In the genomic region with DNA sequence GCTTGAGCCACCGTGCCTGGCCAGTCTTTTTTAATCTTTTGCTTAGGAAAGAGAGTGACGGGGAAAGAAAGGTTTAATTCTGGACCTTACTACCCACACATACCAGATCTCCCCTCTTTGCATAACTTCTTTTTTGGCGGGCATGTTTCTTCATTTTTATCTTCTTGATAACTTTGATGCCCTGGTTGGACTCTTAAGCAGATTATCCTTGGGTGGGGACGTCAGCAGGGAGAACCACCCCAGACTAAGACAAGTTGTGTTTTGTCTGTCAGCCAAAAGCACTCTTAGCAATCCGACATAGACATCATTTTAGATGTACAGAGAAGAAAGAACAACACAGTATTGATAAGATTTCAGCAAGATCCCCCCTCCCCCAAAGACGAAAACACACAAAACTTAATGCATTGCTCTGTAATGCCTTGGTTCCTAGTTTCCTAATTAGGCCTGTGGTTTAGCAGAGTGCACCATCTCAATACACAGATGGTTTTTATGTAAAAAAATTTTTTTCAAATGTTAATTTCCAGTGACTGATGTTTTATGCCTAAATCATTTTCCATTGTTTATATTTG, we compare ENCODE assay signal across 1 cellular context.
TF ChIP-seq lines count a peak whose summit lies in the region.

No MANE protein-coding gene starts in this region.

TF ChIP-seq in GM12878, 131 proteins besides CTCF, POLR2A, EP300 and RAD21 (continued from another document):
- TF ChIP-seq MTA2 (IDR thresholded peaks at IDR 0.05; ENCODE audit: low read depth) (peak; percentile 96; the same call in 1 of the 2 replicates), STAT3 (IDR thresholded peaks at IDR 0.05; ENCODE audit: low read depth, low read length) (no peak), SRF (IDR thresholded peaks at IDR 0.05; ENCODE audit: low read depth in 2 of 2, low read length in 2 of 2) (peak in 1 of 2 experiments; percentile 72; a peak in 2 of 4 replicates), BMI1 (IDR thresholded peaks at IDR 0.05; ENCODE audit: borderline replicate concordance) (no peak), SMAD5 (IDR thresholded peaks at IDR 0.05; ENCODE audit: low read depth) (no peak), MYC (IDR thresholded peaks at IDR 0.05; ENCODE audit: insufficient read depth, insufficient read length, insufficient replicate concordance, low read length, severe bottlenecking) (no peak), ZNF622 (IDR thresholded peaks at IDR 0.05) (no peak), SUZ12 (IDR thresholded peaks at IDR 0.05; ENCODE audit: unreplicated experiment) (no peak), CREM (IDR thresholded peaks at IDR 0.05; ENCODE audit: low read depth) (no peak), YBX1 (IDR thresholded peaks at IDR 0.05) (no peak), NR2F1 (conservative IDR thresholded peaks at IDR 0.05) (no peak), WRNIP1 (IDR thresholded peaks at IDR 0.05; ENCODE audit: borderline replicate concordance, low read depth, low read length) (no peak), EZH2 (IDR thresholded peaks at IDR 0.05; ENCODE audit: borderline replicate concordance, control insufficient read depth, low read depth, low read length) (no peak), LARP7 (IDR thresholded peaks at IDR 0.05) (no peak)
- TF ChIP-seq, protein P1, sequence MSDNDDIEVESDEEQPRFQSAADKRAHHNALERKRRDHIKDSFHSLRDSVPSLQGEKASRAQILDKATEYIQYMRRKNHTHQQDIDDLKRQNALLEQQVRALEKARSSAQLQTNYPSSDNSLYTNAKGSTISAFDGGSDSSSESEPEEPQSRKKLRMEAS (IDR thresholded peaks at IDR 0.05; ENCODE audit: low read depth, low read length): no peak
- TF ChIP-seq, protein P2, sequence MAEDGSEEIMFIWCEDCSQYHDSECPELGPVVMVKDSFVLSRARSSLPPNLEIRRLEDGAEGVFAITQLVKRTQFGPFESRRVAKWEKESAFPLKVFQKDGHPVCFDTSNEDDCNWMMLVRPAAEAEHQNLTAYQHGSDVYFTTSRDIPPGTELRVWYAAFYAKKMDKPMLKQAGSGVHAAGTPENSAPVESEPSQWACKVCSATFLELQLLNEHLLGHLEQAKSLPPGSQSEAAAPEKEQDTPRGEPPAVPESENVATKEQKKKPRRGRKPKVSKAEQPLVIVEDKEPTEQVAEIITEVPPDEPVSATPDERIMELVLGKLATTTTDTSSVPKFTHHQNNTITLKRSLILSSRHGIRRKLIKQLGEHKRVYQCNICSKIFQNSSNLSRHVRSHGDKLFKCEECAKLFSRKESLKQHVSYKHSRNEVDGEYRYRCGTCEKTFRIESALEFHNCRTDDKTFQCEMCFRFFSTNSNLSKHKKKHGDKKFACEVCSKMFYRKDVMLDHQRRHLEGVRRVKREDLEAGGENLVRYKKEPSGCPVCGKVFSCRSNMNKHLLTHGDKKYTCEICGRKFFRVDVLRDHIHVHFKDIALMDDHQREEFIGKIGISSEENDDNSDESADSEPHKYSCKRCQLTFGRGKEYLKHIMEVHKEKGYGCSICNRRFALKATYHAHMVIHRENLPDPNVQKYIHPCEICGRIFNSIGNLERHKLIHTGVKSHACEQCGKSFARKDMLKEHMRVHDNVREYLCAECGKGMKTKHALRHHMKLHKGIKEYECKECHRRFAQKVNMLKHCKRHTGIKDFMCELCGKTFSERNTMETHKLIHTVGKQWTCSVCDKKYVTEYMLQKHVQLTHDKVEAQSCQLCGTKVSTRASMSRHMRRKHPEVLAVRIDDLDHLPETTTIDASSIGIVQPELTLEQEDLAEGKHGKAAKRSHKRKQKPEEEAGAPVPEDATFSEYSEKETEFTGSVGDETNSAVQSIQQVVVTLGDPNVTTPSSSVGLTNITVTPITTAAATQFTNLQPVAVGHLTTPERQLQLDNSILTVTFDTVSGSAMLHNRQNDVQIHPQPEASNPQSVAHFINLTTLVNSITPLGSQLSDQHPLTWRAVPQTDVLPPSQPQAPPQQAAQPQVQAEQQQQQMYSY (CRISPR knock-in tag; IDR thresholded peaks at IDR 0.05): no peak
- TF ChIP-seq, protein P3, sequence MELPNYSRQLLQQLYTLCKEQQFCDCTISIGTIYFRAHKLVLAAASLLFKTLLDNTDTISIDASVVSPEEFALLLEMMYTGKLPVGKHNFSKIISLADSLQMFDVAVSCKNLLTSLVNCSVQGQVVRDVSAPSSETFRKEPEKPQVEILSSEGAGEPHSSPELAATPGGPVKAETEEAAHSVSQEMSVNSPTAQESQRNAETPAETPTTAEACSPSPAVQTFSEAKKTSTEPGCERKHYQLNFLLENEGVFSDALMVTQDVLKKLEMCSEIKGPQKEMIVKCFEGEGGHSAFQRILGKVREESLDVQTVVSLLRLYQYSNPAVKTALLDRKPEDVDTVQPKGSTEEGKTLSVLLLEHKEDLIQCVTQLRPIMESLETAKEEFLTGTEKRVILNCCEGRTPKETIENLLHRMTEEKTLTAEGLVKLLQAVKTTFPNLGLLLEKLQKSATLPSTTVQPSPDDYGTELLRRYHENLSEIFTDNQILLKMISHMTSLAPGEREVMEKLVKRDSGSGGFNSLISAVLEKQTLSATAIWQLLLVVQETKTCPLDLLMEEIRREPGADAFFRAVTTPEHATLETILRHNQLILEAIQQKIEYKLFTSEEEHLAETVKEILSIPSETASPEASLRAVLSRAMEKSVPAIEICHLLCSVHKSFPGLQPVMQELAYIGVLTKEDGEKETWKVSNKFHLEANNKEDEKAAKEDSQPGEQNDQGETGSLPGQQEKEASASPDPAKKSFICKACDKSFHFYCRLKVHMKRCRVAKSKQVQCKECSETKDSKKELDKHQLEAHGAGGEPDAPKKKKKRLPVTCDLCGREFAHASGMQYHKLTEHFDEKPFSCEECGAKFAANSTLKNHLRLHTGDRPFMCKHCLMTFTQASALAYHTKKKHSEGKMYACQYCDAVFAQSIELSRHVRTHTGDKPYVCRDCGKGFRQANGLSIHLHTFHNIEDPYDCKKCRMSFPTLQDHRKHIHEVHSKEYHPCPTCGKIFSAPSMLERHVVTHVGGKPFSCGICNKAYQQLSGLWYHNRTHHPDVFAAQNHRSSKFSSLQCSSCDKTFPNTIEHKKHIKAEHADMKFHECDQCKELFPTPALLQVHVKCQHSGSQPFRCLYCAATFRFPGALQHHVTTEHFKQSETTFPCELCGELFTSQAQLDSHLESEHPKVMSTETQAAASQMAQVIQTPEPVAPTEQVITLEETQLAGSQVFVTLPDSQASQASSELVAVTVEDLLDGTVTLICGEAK (IDR thresholded peaks at IDR 0.05; ENCODE audit: borderline replicate concordance): no peak
